ENCODE assay signal across 9 cellular contexts in genomic region chr7:55130079-55130476, GRCh38.
DNase-seq lines count a peak whose midpoint lies in the region; ATAC-seq and TF ChIP-seq lines count a peak whose summit lies in the region.
"Had no signal": no experiment of that assay in that cellular context is flagged by ENCODE, and none has a peak within 500 bp of the region (broad histone marks: within the 10 kb centered on the region; RNA-seq: fewer than 3 reads in every experiment).

No MANE protein-coding gene starts in this region.

- peaks cover 90% of the 10 kb centered on the region for H3K4me1 ChIP-seq in osteoblast (ENCODE audit: insufficient read depth, low read length)

- POLR2A ChIA-PET in RWPE1 (lab: Yijun Ruan, JAX; ENCODE audit: low non-redundant PET): interaction anchor here (0.7 kb wide), 1 partner anchor 36 kb away, joined by 3 read pairs; no protein-coding TSS in a partner anchor

- H3K4me1 Mint-ChIP-seq in activated T-cell treated with anti-CD3 and anti-CD28 coated beads, Interleukin-2, amount 50 U/mL, for 72 hours (ENCODE audit: low read depth): peaks cover 23% of the 10 kb centered on the region
- no peaks in the 10 kb centered on the region for H3K4me1 Mint-ChIP-seq in immature natural killer cell

- H4K20me1 ChIP-seq in osteoblast (ENCODE audit: insufficient read depth, low read length): no peaks in the 10 kb centered on the region

- H3K4me2 ChIP-seq in osteoblast (ENCODE audit: insufficient read depth, low read length): peak overlapping the region; percentile 59

- peaks cover 22% of the 10 kb centered on the region for H3K27me3 Mint-ChIP-seq in activated T-cell treated with anti-CD3 and anti-CD28 coated beads, Interleukin-2, amount 50 U/mL, for 72 hours (ENCODE audit: low read depth)
- peaks cover 0 to 8% (median 3%) of the 10 kb centered on the region in 3 donors for H3K27me3 Mint-ChIP-seq in immature natural killer cell (ENCODE audit: low read depth in 3 of 3)

- H3K27me3 ChIP-seq in osteoblast (ENCODE audit: insufficient read depth, low read length): no peaks in the 10 kb centered on the region

- TF ChIP-seq CTCF in RWPE1 (conservative IDR thresholded peaks at IDR 0.05; ENCODE audit: low read depth) (no peak), fibroblast of pulmonary artery (IDR thresholded peaks at IDR 0.05; ENCODE audit: low read length, missing control alignments) (no peak), osteoblast (IDR thresholded peaks at IDR 0.05; ENCODE audit: extremely low read depth, low read depth, low read length) (no peak)

- DNase-seq in DMS79 treated with DMSO at 0.1 percent for 48 hours (lab: John Stamatoyannopoulos, UW) (peak; percentile 92), RWPE1 (ENCODE audit: low spot score) (no peak), fibroblast of pulmonary artery (ENCODE audit: low read depth) (peak; percentile 33), osteoblast (ENCODE audit: insufficient read length, low spot score, missing footprints) (no peak), immature natural killer cell (no peak)
- DNase-seq in activated T-cell treated with anti-CD3 and anti-CD28 coated beads, Interleukin-2, amount 50 U/mL, for 48 hours: no peak
- no peak for DNase-seq in activated T-cell treated with anti-CD3 and anti-CD28 coated beads, Interleukin-2, amount 50 U/mL, for 72 hours

- H3K4me3 Mint-ChIP-seq in activated T-cell treated with anti-CD3 and anti-CD28 coated beads, Interleukin-2, amount 50 U/mL, for 72 hours: no peak overlapping the region
- no peak overlapping the region for H3K4me3 Mint-ChIP-seq in immature natural killer cell
- H3K4me3 Mint-ChIP-seq: IgD-negative memory B cell had no signal

- CTCF ChIA-PET in RWPE1 (lab: Yijun Ruan, JAX): no interaction called here

- H3K9me3 Mint-ChIP-seq in activated T-cell treated with anti-CD3 and anti-CD28 coated beads, Interleukin-2, amount 50 U/mL, for 72 hours: no peaks in the 10 kb centered on the region
- peaks cover 0 to 2% (median 0%) of the 10 kb centered on the region in 6 donors for H3K9me3 Mint-ChIP-seq in immature natural killer cell
- H3K9me3 Mint-ChIP-seq: IgD-negative memory B cell had no signal

- H3K36me3 Mint-ChIP-seq in activated T-cell treated with anti-CD3 and anti-CD28 coated beads, Interleukin-2, amount 50 U/mL, for 72 hours (ENCODE audit: insufficient read depth in 2 of 2): no peaks in the 10 kb centered on the region
- H3K36me3 Mint-ChIP-seq in immature natural killer cell: no peaks in the 10 kb centered on the region
- H3K36me3 Mint-ChIP-seq: IgD-negative memory B cell had no signal

- H3K27ac Mint-ChIP-seq in activated T-cell treated with anti-CD3 and anti-CD28 coated beads, Interleukin-2, amount 50 U/mL, for 72 hours: no peak overlapping the region
- no peak overlapping the region for H3K27ac Mint-ChIP-seq in immature natural killer cell
- H3K27ac Mint-ChIP-seq: IgD-negative memory B cell had no signal

- peak overlapping the region; percentile 84 for H3K27ac ChIP-seq in RWPE1
- peak overlapping the region; percentile 99 for H3K27ac ChIP-seq in osteoblast (ENCODE audit: low read depth, low read length)

- H3K79me2 ChIP-seq in osteoblast (ENCODE audit: insufficient read depth, low read length): peaks cover 46% of the 10 kb centered on the region

- ATAC-seq in activated T-cell treated with anti-CD3 and anti-CD28 coated beads, Interleukin-2, amount 50 U/mL, for 72 hours (replicated peaks in 1 of 2): no peak
- ATAC-seq in GM19452 (IDR thresholded peaks at IDR 0.05; ENCODE audit: unreplicated experiment): no peak

- H2AFZ ChIP-seq in osteoblast (ENCODE audit: low read length): no peak overlapping the region

- H3K9me3 ChIP-seq in osteoblast (ENCODE audit: low read depth, low read length): no peaks in the 10 kb centered on the region

- H3K36me3 ChIP-seq in osteoblast (ENCODE audit: insufficient read depth, low read length): peaks cover 4% of the 10 kb centered on the region

- H3K4me3 ChIP-seq in fibroblast of pulmonary artery (replicated peaks; ENCODE audit: low read depth, low read length) (no peak overlapping the region), osteoblast (ENCODE audit: insufficient read depth, low read length) (no peak overlapping the region)

Comparison
In these comparisons a context has a peak if more than half of its experiments do, and no peak if none do; other contexts are left out.
1. DNase-seq: peak in DMS79 treated with DMSO at 0.1 percent for 48 hours (single experiment) and fibroblast of pulmonary artery (single experiment); none in RWPE1 (single experiment), osteoblast (single experiment), activated T-cell treated with anti-CD3 and anti-CD28 coated beads, Interleukin-2, amount 50 U/mL, for 48 hours (0 of 2), activated T-cell treated with anti-CD3 and anti-CD28 coated beads, Interleukin-2, amount 50 U/mL, for 72 hours (0 of 2) and immature natural killer cell (0 of 3).